Comparison of ENCODE assay signal across 9 cellular contexts in genomic region chr16:525520-526180, GRCh38. TPM values are rescaled to one million over a fixed set of nuclear protein-coding genes. Genes with fewer than 3 reads are reported as not detected.
DNase-seq lines count a peak whose midpoint lies in the region; ATAC-seq and TF ChIP-seq lines count a peak whose summit lies in the region.
"Had no signal": no experiment of that assay in that cellular context is flagged by ENCODE, and none has a peak within 500 bp of the region (broad histone marks: within the 10 kb centered on the region; RNA-seq: fewer than 3 reads in every experiment).

No MANE protein-coding gene starts in this region.

- H3K4me3 Mint-ChIP-seq in Caco-2 (ENCODE audit: unreplicated experiment) (peak overlapping the region; percentile 72), IgD-negative memory B cell (peak overlapping the region in 3 of 4 donors; percentile 60 to 90 (median 60))

- no peak for ATAC-seq in GM21619 (IDR thresholded peaks at IDR 0.05; ENCODE audit: unreplicated experiment)

- intact Hi-C loops in Caco-2 (cut with micrococcal nuclease; ENCODE audit: unreplicated experiment) (loop anchor here (5.0 kb wide), 1 partner anchor 62 kb away; no protein-coding TSS in a partner anchor), thyroid gland (cut with DNase I) (no loop called here)

- DNase-seq in Caco-2 (no peak), thyroid gland (peak; percentile 23 to 33), D341Med (ENCODE audit: low spot score) (no peak)
- peak; percentile 52 to 82 for DNase-seq in activated CD4-positive, alpha-beta T cell treated with anti-CD3 and anti-CD28 coated beads, Interleukin-2, amount 50 U/mL, for 24 hours (ENCODE audit: low read depth in 1 of 2, low spot score in 1 of 2)
- peak; percentile 17 for DNase-seq in effector CD4-positive, alpha-beta T cell

- H3K27me3 Mint-ChIP-seq in Caco-2 (ENCODE audit: insufficient read depth, unreplicated experiment) = no peaks in the 10 kb centered on the region
- H3K27me3 Mint-ChIP-seq in IgD-negative memory B cell = no peaks in the 10 kb centered on the region

- 78 to 81% methylated on average over 13 of the region's 13 CpGs for WGBS in thyroid gland, 2 donors

- POLR2A ChIA-PET in Caco-2 (lab: Charles Lee) = interaction anchor here (1.8 kb wide), 1 partner anchor 124 kb away, joined by 4 read pairs; the partner anchor contains the start of gene DECR2

- H3K4me1 Mint-ChIP-seq in Caco-2 (ENCODE audit: low read depth, unreplicated experiment) (no peaks in the 10 kb centered on the region), IgD-negative memory B cell (peaks cover 9 to 19% (median 15%) of the 10 kb centered on the region in 3 donors)

- no peak for TF ChIP-seq CTCF in Caco-2 (IDR thresholded peaks at IDR 0.05; ENCODE audit: insufficient read depth in 1 of 2, low read depth in 1 of 2, low read length in 1 of 2, severe bottlenecking in 1 of 2, unreplicated experiment in 1 of 2)
- no peak for TF ChIP-seq CTCF in thyroid gland (IDR thresholded peaks at IDR 0.05)

- CTCF ChIA-PET in Caco-2 (lab: Charles Lee) = interaction anchor here (1.5 kb wide), 1 partner anchor 30 kb away, joined by 3 read pairs; no protein-coding TSS in a partner anchor

- H3K4me1 ChIP-seq in Caco-2 = peaks cover 9% of the 10 kb centered on the region
- H3K4me1 ChIP-seq in neuron (ENCODE audit: insufficient read depth, low read length) = peaks cover 25% of the 10 kb centered on the region
- H3K4me1 ChIP-seq in thyroid gland = peaks cover 25 to 38% of the 10 kb centered on the region in 2 donors

- 0 out of 2 replicates have a peak, but pooled peaks cover 1% of the 10 kb centered on the region for H3K36me3 ChIP-seq in Caco-2 (ENCODE audit: control insufficient read depth, insufficient read depth, low read length)
- peaks cover 20% of the 10 kb centered on the region for H3K36me3 ChIP-seq in neuron (ENCODE audit: insufficient read depth, low read length)
- peaks cover under 1 to 2% of the 10 kb centered on the region in 2 donors for H3K36me3 ChIP-seq in thyroid gland

- no peak overlapping the region for H3K27ac Mint-ChIP-seq in Caco-2 (ENCODE audit: unreplicated experiment)
- H3K27ac Mint-ChIP-seq in IgD-negative memory B cell = peak overlapping the region; percentile 62 to 75 (median 67)

- H3K4me3 ChIP-seq in Caco-2 (ENCODE audit: low read depth, low read length) (peak overlapping the region; percentile 76), neuron (ENCODE audit: low read length) (peak overlapping the region; percentile 64), thyroid gland (replicated peaks in 1 of 3) (peak overlapping the region in 1 of 3 donors; percentile 56)

- peaks cover 33% of the 10 kb centered on the region for H3K36me3 Mint-ChIP-seq in Caco-2 (ENCODE audit: insufficient read depth, unreplicated experiment)
- no peaks in the 10 kb centered on the region for H3K36me3 Mint-ChIP-seq in IgD-negative memory B cell

- no peaks in the 10 kb centered on the region for H3K27me3 ChIP-seq in Caco-2 (replicated peaks; ENCODE audit: control insufficient read depth, insufficient read depth, low read length)
- no peaks in the 10 kb centered on the region for H3K27me3 ChIP-seq in neuron (ENCODE audit: insufficient read depth, low read length)
- no peaks in the 10 kb centered on the region for H3K27me3 ChIP-seq in thyroid gland

- no TSS peak for BruUV-seq in Caco-2 (replicated peaks; lab: Mats Ljungman, UMichigan)

- TF ChIP-seq POLR2A in thyroid gland (IDR thresholded peaks at IDR 0.05) = no peak

- H3K9me3 Mint-ChIP-seq in Caco-2 (ENCODE audit: unreplicated experiment) (no peaks in the 10 kb centered on the region), IgD-negative memory B cell (no peaks in the 10 kb centered on the region)

- H3K9me3 ChIP-seq in Caco-2 = no peaks in the 10 kb centered on the region
- H3K9me3 ChIP-seq in neuron (ENCODE audit: low read length) = no peaks in the 10 kb centered on the region
- H3K9me3 ChIP-seq in thyroid gland = no peaks in the 10 kb centered on the region

- H3K27ac ChIP-seq in thyroid gland = peak overlapping the region in 2 of 3 donors; percentile 99 to 100

- no peak overlapping the region for H2AFZ ChIP-seq in neuron (ENCODE audit: low read depth, low read length)

RNA-seq across cellular contexts. Expression of gene CAPN15, which starts 1.9 kb away (rescaled TPM):
- total RNA-seq in Caco-2 (2022) (85.3 and 87.9 TPM in 2 replicates), thyroid gland (10 to 100 TPM; 19.6 to 42.6 (median 29.0) TPM)
- polyA plus RNA-seq in IgD-negative memory B cell = 9.1 TPM

RNA-seq across cellular contexts. Expression of gene PRR35, which starts 34.5 kb away (rescaled TPM):
- 0.14 TPM in 1 of 2 replicates, not detected in the other for total RNA-seq in Caco-2 (2022)
- not detected for polyA plus RNA-seq in IgD-negative memory B cell
- not detected for total RNA-seq in thyroid gland
- total RNA-seq: T-helper 1 cell treated with Interleukin-12 subunit alpha and Interleukin-12 subunit beta and Interleukin-4 antibody, amounts not matched to agents 30 ng/mL and 1 ng/mL, for 36 hours had no signal

RNA-seq across cellular contexts. Expression of gene NHLRC4, which starts 41.2 kb away (rescaled TPM):
- total RNA-seq in Caco-2 (2022) = not detected in 2 replicates
- polyA plus RNA-seq in IgD-negative memory B cell = 4.5 TPM
- total RNA-seq in thyroid gland = under 1 TPM in 3 of 4 donors, not detected in 1; 0.63 to 0.81 (median 0.67) TPM

RNA-seq across cellular contexts. Expression of gene PIGQ, which starts 44.1 kb away (rescaled TPM):
- 45.3 and 45.8 TPM in 2 replicates for total RNA-seq in Caco-2 (2022)
- polyA plus RNA-seq in IgD-negative memory B cell = 18.9 TPM
- 100 to 1,000 TPM in 3 of 4 donors, 10 to 100 TPM in 1; 69.6 to 125 (median 108) TPM for total RNA-seq in thyroid gland

Comparison
In these comparisons a context has a peak if more than half of its experiments do, and no peak if none do; other contexts are left out.
1. DNase-seq: peak in activated CD4-positive, alpha-beta T cell treated with anti-CD3 and anti-CD28 coated beads, Interleukin-2, amount 50 U/mL, for 24 hours (2 of 2), effector CD4-positive, alpha-beta T cell (single experiment) and thyroid gland (2 of 2); none in Caco-2 (0 of 2) and D341Med (single experiment).